Comparison of ENCODE assay signal across 26 cellular contexts in genomic region chr5:51846015-51846414, GRCh38.
"Had no signal": no experiment of that assay in that cellular context is flagged by ENCODE, and none has a peak within 500 bp of the region (broad histone marks: within the 10 kb centered on the region; RNA-seq: fewer than 3 reads in every experiment).

No MANE protein-coding gene starts in this region.

- H3K9me3 ChIP-seq: gastroesophageal sphincter, heart left ventricle, left lung, ovary, psoas muscle, sigmoid colon, testis, tibial artery had no signal

- H3K27me3 ChIP-seq: gastroesophageal sphincter, heart left ventricle, hepatocyte, left lung, ovary, sigmoid colon, testis, tibial artery had no signal

- H3K4me2 ChIP-seq: hepatocyte had no signal

- DNase-seq: dorsolateral prefrontal cortex; effector CD4-positive, alpha-beta T cell; foreskin fibroblast; heart left ventricle; kidney; left lung; mesendoderm; midbrain; naive thymus-derived CD8-positive, alpha-beta T cell; nephron progenitor cell; nucleus accumbens; ovary; posterior cingulate gyrus; psoas muscle; right cardiac atrium; sigmoid colon; stimulated activated CD4-positive, alpha-beta T cell treated with anti-CD3 and anti-CD28 coated beads, Interleukin-4, amount 100 ng/mL, for 4 hours; stimulated activated naive CD8-positive, alpha-beta T cell treated with anti-CD3 and anti-CD28 coated beads, Interleukin-15, Interleukin-2, amounts not matched to agents 100 U/mL and 50 U/mL, for 24 hours; substantia nigra; testis; tibial artery had no signal

- ATAC-seq: esophagus mucosa; gastroesophageal sphincter; heart left ventricle; left lung; naive thymus-derived CD8-positive, alpha-beta T cell; psoas muscle; right cardiac atrium; stimulated activated memory B cell treated with anti-CD40 and anti-IgM and Interleukin-4, amounts not matched to agents 10 μg/mL and 1 μg/mL and 100 μg/mL, for 72 hours; stimulated activated naive CD8-positive, alpha-beta T cell treated with anti-CD3 and anti-CD28 coated beads, Interleukin-15, Interleukin-2, amounts not matched to agents 100 U/mL and 50 U/mL, for 24 hours had no signal

- H3K27ac ChIP-seq: dorsolateral prefrontal cortex, epithelial cell of prostate, gastroesophageal sphincter, heart left ventricle, hepatocyte, left lung, ovary, psoas muscle, sigmoid colon, testis, tibial artery had no signal

- H3K4me3 ChIP-seq: dorsolateral prefrontal cortex, gastroesophageal sphincter, heart left ventricle, hepatocyte, left lung, ovary, psoas muscle, sigmoid colon, testis, tibial artery had no signal

- H3K4me1 ChIP-seq: gastroesophageal sphincter, heart left ventricle, left lung, psoas muscle, sigmoid colon, testis, tibial artery had no signal

- H2AFZ ChIP-seq: hepatocyte had no signal

- H3K36me3 ChIP-seq: gastroesophageal sphincter, heart left ventricle, left lung, ovary, sigmoid colon, tibial artery had no signal
